Comparison of ENCODE assay signal across 9 cellular contexts in genomic region chr6:146544783-146545182, GRCh38. TPM values are rescaled to one million over a fixed set of nuclear protein-coding genes. Genes with fewer than 3 reads are reported as not detected.
DNase-seq lines count a peak whose midpoint lies in the region; ATAC-seq and TF ChIP-seq lines count a peak whose summit lies in the region.
"Had no signal": no experiment of that assay in that cellular context is flagged by ENCODE, and none has a peak within 500 bp of the region (broad histone marks: within the 10 kb centered on the region; RNA-seq: fewer than 3 reads in every experiment).

No MANE protein-coding gene starts in this region.

- H2AFZ ChIP-seq in SK-N-SH (ENCODE audit: low read depth) (no peak overlapping the region), mesenchymal stem cell (ENCODE audit: low read depth, low read length) (no peak overlapping the region)

- TF ChIP-seq POLR2A in testis (IDR thresholded peaks at IDR 0.05): no peak

- peaks cover 5% of the 10 kb centered on the region for H3K36me3 Mint-ChIP-seq in chondrocyte (ENCODE audit: low read depth)

- peak overlapping the region; percentile 97 for H3K27ac Mint-ChIP-seq in chondrocyte (ENCODE audit: unreplicated experiment)

- H2BK5ac ChIP-seq in mesenchymal stem cell (ENCODE audit: low read depth, low read length, poor library complexity, severe bottlenecking): no peak overlapping the region

- H3K27ac ChIP-seq in SK-N-SH (ENCODE audit: low read depth in 2 of 2, low read length in 1 of 2) (peak overlapping the region in 1 of 2 experiments; percentile 79; a peak in 1 of 4 replicates), mesenchymal stem cell (ENCODE audit: low read length, poor library complexity, severe bottlenecking) (peak overlapping the region; percentile 82), testis (peak overlapping the region; percentile 97 to 99)

- H3K14ac ChIP-seq in mesenchymal stem cell (ENCODE audit: low read length in 2 of 2): peak overlapping the region in 1 of 2 experiments; percentile 7

- DNase-seq in SK-N-SH (no peak), chondrocyte (ENCODE audit: low spot score) (no peak), mesenchymal stem cell (peak; percentile 39), testis (no peak), NCI-H2171 (lab: John Stamatoyannopoulos, UW) (no peak)
- DNase-seq: activated CD4-positive, alpha-beta T cell treated with anti-CD3 and anti-CD28 coated beads, Interleukin-2, amount 50 U/mL, for 48 hours had no signal

- ATAC-seq in SK-N-SH treated with all-trans-retinoic acid at 6 μM for 48 hours (no peak), HG03045 (IDR thresholded peaks at IDR 0.05; ENCODE audit: unreplicated experiment) (no peak), HG02973 (IDR thresholded peaks at IDR 0.05; ENCODE audit: unreplicated experiment) (no peak)

- H3K79me1 ChIP-seq in mesenchymal stem cell (replicated peaks; ENCODE audit: low read length, poor library complexity, severe bottlenecking): peaks cover 2% of the 10 kb centered on the region

- H4K8ac ChIP-seq in mesenchymal stem cell (ENCODE audit: low read length): no peak overlapping the region

- peak overlapping the region; percentile 81 to 88 for H3K4me3 ChIP-seq in SK-N-SH (ENCODE audit: low read depth in 2 of 2, low read length in 1 of 2)
- H3K4me3 ChIP-seq in mesenchymal stem cell (ENCODE audit: insufficient read depth in 1 of 2, low read depth in 1 of 2, low read length in 2 of 2): peak overlapping the region; percentile 85 to 90
- peak overlapping the region; percentile 80 to 82 for H3K4me3 ChIP-seq in testis

- no peak for TF ChIP-seq RAD21 in SK-N-SH (IDR thresholded peaks at IDR 0.05; ENCODE audit: low read length)

- no peaks in the 10 kb centered on the region for H3K9me3 ChIP-seq in SK-N-SH
- no peaks in the 10 kb centered on the region for H3K9me3 ChIP-seq in mesenchymal stem cell (ENCODE audit: control insufficient read depth, low read length)
- H3K9me3 ChIP-seq in testis: no peaks in the 10 kb centered on the region

- CTCF ChIA-PET in SK-N-SH (lab: Yijun Ruan, JAX): interaction anchor here (1.1 to 1.4 kb wide), 2 partner anchors 41 to 47 kb away, joined by 3 read pairs; no protein-coding TSS in a partner anchor

- H2BK15ac ChIP-seq in mesenchymal stem cell (ENCODE audit: low read depth, poor library complexity, severe bottlenecking): no peak overlapping the region

- H3K9me3 Mint-ChIP-seq in chondrocyte (ENCODE audit: low read depth): no peaks in the 10 kb centered on the region

- peak overlapping the region in 1 of 2 experiments; percentile 5 for H3K18ac ChIP-seq in mesenchymal stem cell (ENCODE audit: low read depth in 1 of 2, low read length in 2 of 2)

- H2AK5ac ChIP-seq in mesenchymal stem cell (ENCODE audit: low read length, severe bottlenecking): peak overlapping the region; percentile 81

- no peak overlapping the region for H3K4ac ChIP-seq in mesenchymal stem cell (ENCODE audit: low read depth in 1 of 2, low read length in 2 of 2)

- no peaks in the 10 kb centered on the region for H3K27me3 Mint-ChIP-seq in chondrocyte (ENCODE audit: low read depth)

- WGBS in SK-N-SH (ENCODE audit: low lambda C conversion rate): 66% methylated on average over 6 of the region's 6 CpGs
- 40% methylated on average over 6 of the region's 6 CpGs for WGBS in mesenchymal stem cell
- 33 to 42% methylated on average over 6 of the region's 6 CpGs for WGBS in testis, 2 donors

- H4K20me1 ChIP-seq in SK-N-SH (ENCODE audit: insufficient read depth): no peaks in the 10 kb centered on the region

- intact Hi-C loops in testis (cut with DNase I; ENCODE audit: low total_unique reads): loop anchor here (5.0 kb wide), 1 partner anchor 153 kb away; no protein-coding TSS in a partner anchor

- peak overlapping the region; percentile 98 for H3K4me3 Mint-ChIP-seq in chondrocyte (ENCODE audit: unreplicated experiment)

- TF ChIP-seq EP300 in SK-N-SH (IDR thresholded peaks at IDR 0.05; ENCODE audit: borderline replicate concordance in 1 of 2, low read depth in 1 of 2, low read length in 1 of 2): no peak

- H3K4me1 ChIP-seq in SK-N-SH (ENCODE audit: control insufficient read depth in 1 of 2, insufficient read depth in 2 of 2, low read depth in 1 of 2, low read length in 1 of 2) (peaks cover 5 to 16% of the 10 kb centered on the region in 2 experiments; a peak in 3 of 4 replicates), mesenchymal stem cell (ENCODE audit: control insufficient read depth, insufficient read depth, low read depth, low read length) (peaks cover 7% of the 10 kb centered on the region), testis (peaks cover 11% of the 10 kb centered on the region)

- POLR2A ChIA-PET in SK-N-SH (lab: Yijun Ruan, JAX): no interaction called here

- H3K23ac ChIP-seq in mesenchymal stem cell (ENCODE audit: low read length in 2 of 2): peak overlapping the region in 1 of 2 experiments; percentile 59

- peaks cover 47% of the 10 kb centered on the region for H3K4me1 Mint-ChIP-seq in chondrocyte (ENCODE audit: low read depth)

- H3K4me2 ChIP-seq in SK-N-SH (peak overlapping the region; percentile 91), mesenchymal stem cell (ENCODE audit: low read length, poor library complexity, severe bottlenecking) (peak overlapping the region; percentile 86)

- peaks cover 55% of the 10 kb centered on the region for H3K79me2 ChIP-seq in SK-N-SH (ENCODE audit: insufficient read depth)

- H3K27me3 ChIP-seq in SK-N-SH (ENCODE audit: insufficient read depth) (no peaks in the 10 kb centered on the region), mesenchymal stem cell (ENCODE audit: control insufficient read depth in 1 of 2, insufficient read depth in 1 of 2, low read length in 2 of 2) (no peaks in the 10 kb centered on the region), testis (no peaks in the 10 kb centered on the region)

- H2BK12ac ChIP-seq in mesenchymal stem cell (ENCODE audit: low read length in 2 of 2): peak overlapping the region in 1 of 2 experiments; percentile 10

- peak overlapping the region; percentile 95; the same call in 1 of the 2 replicates for H3K9ac ChIP-seq in SK-N-SH
- peak overlapping the region; percentile 98 for H3K9ac ChIP-seq in mesenchymal stem cell (ENCODE audit: low read length)

- H3F3A ChIP-seq in SK-N-SH (replicated peaks; ENCODE audit: insufficient read depth): peaks cover 14% of the 10 kb centered on the region

- H2BK120ac ChIP-seq in mesenchymal stem cell (ENCODE audit: low read depth, low read length): peak overlapping the region; percentile 30

- no peak overlapping the region for H4K91ac ChIP-seq in mesenchymal stem cell (ENCODE audit: low read length)

- TF ChIP-seq CTCF in SK-N-SH (IDR thresholded peaks at IDR 0.05) (no peak), chondrocyte (IDR thresholded peaks at IDR 0.05) (no peak), testis (IDR thresholded peaks at IDR 0.05) (no peak)

- H3K36me3 ChIP-seq in SK-N-SH (replicated peaks in 1 of 2; ENCODE audit: control insufficient read depth in 1 of 2, insufficient read depth in 2 of 2, low read length in 1 of 2): peaks cover 6% of the 10 kb centered on the region in 2 experiments
- H3K36me3 ChIP-seq in mesenchymal stem cell (ENCODE audit: control insufficient read depth in 1 of 2, insufficient read depth in 2 of 2, low read depth in 1 of 2, low read length in 2 of 2): peaks cover 0 to 12% of the 10 kb centered on the region in 2 experiments
- no peaks in the 10 kb centered on the region for H3K36me3 ChIP-seq in testis (ENCODE audit: low read depth, missing control alignments)

- no peaks in the 10 kb centered on the region for H3K9me2 ChIP-seq in SK-N-SH

TF ChIP-seq in SK-N-SH, 30 proteins besides CTCF, POLR2A, EP300 and RAD21 (continues in another document):
- TF ChIP-seq YY1 (IDR thresholded peaks at IDR 0.05; ENCODE audit: low read depth) (no peak), FOSL2 (IDR thresholded peaks at IDR 0.05; ENCODE audit: borderline replicate concordance, low read depth) (no peak), FOXJ3 (CRISPR knock-in tag; IDR thresholded peaks at IDR 0.05) (no peak), GATA2 (CRISPR knock-in tag; IDR thresholded peaks at IDR 0.05) (no peak), RCOR1 (IDR thresholded peaks at IDR 0.05; ENCODE audit: low read length) (no peak)
- TF ChIP-seq, protein P1, sequence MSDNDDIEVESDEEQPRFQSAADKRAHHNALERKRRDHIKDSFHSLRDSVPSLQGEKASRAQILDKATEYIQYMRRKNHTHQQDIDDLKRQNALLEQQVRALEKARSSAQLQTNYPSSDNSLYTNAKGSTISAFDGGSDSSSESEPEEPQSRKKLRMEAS (IDR thresholded peaks at IDR 0.05; ENCODE audit: low read depth): no peak

TF ChIP-seq in SK-N-SH treated with all-trans-retinoic acid at 6 μM for 48 hours, 23 proteins besides CTCF, POLR2A, EP300 and RAD21 (continues in another document):
- TF ChIP-seq PATZ1 (CRISPR knock-in tag; IDR thresholded peaks at IDR 0.05; ENCODE audit: borderline replicate concordance) (no peak), BACH2 (CRISPR knock-in tag; IDR thresholded peaks at IDR 0.05; ENCODE audit: borderline replicate concordance) (no peak), GLIS3 (CRISPR knock-in tag; IDR thresholded peaks at IDR 0.05) (no peak)

RNA-seq across cellular contexts. Expression of gene RAB32, which starts 1.1 kb away (rescaled TPM):
- polyA plus RNA-seq in SK-N-SH (2012; rRNA removed) (36.9 and 39.6 TPM in 2 replicates), testis (ENCODE audit: insufficient read depth, low read depth, low replicate concordance) (54.6 TPM)
- 50.3 and 55.7 TPM in 2 replicates for polyA plus RNA-seq in SK-N-SH (2012; cell fraction: cytosol; rRNA removed)
- 12.9 and 19.4 TPM in 2 replicates for polyA plus RNA-seq in SK-N-SH (2012; cell fraction: nucleus; rRNA removed)
- total RNA-seq in chondrocyte (41.8 to 80.6 TPM (median 76.1 TPM) in 3 replicates), testis (10 to 100 TPM; 31.3 to 39.1 TPM)
- 85.0 TPM for polyA plus RNA-seq in mesenchymal stem cell (2013, experiment 1 of 2)
- 90.3 TPM for polyA plus RNA-seq in mesenchymal stem cell (2013, experiment 2 of 2)

RNA-seq across cellular contexts. Expression of gene ADGB, which starts 54.0 kb away (rescaled TPM):
- polyA plus RNA-seq in SK-N-SH (2012; rRNA removed) (not detected in 2 replicates), testis (ENCODE audit: insufficient read depth, low read depth, low replicate concordance) (53.0 TPM)
- not detected in 2 replicates for polyA plus RNA-seq in SK-N-SH (2012; cell fraction: cytosol; rRNA removed)
- not detected in 2 replicates for polyA plus RNA-seq in SK-N-SH (2012; cell fraction: nucleus; rRNA removed)
- total RNA-seq in chondrocyte (not detected in 3 replicates), testis (10 to 100 TPM; 23.8 to 28.8 TPM)
- not detected for polyA plus RNA-seq in mesenchymal stem cell (2013, experiment 1 of 2)
- polyA plus RNA-seq in mesenchymal stem cell (2013, experiment 2 of 2): not detected

Comparison
In these comparisons a context has a peak if more than half of its experiments do, and no peak if none do; other contexts are left out.
1. RNA of gene ADGB, which starts 54.0 kb away (total RNA-seq): 23.8 to 28.8 TPM in testis; not detected in chondrocyte; every median in the first group is over 10 times any median in the second.
2. Peak in every context shown above with its lines, with median percentiles within 50 percentile points of each other: H3K4me3 ChIP-seq.